Comparison of ENCODE assay signal across 8 cellular contexts in genomic region chr16:49854227-49855203, GRCh38.
DNase-seq lines count a peak whose midpoint lies in the region; ATAC-seq and TF ChIP-seq lines count a peak whose summit lies in the region.

No MANE protein-coding gene starts in this region.

- no peak for ATAC-seq in HG03469 (IDR thresholded peaks at IDR 0.05; ENCODE audit: unreplicated experiment)

- peak overlapping the region in 1 of 2 donors; percentile 18 for H3K9ac ChIP-seq in duodenal mucosa (ENCODE audit: low read depth in 1 of 2, low read length in 2 of 2)

- H3K36me3 ChIP-seq in duodenal mucosa (ENCODE audit: control insufficient read depth in 1 of 2, insufficient read depth in 2 of 2, low read length in 2 of 2) (no peaks in the 10 kb centered on the region), muscle layer of duodenum (ENCODE audit: control insufficient read depth in 1 of 2, insufficient read depth in 2 of 2, low read length in 2 of 2) (no peaks in the 10 kb centered on the region)

- H3K9me3 ChIP-seq in duodenal mucosa (ENCODE audit: control insufficient read depth in 1 of 2, low read length in 2 of 2) (no peaks in the 10 kb centered on the region), muscle layer of duodenum (ENCODE audit: control insufficient read depth in 1 of 2, low read length in 2 of 2) (no peaks in the 10 kb centered on the region)

- H3K4me3 ChIP-seq in NB4 (ENCODE audit: low read depth, low read length) (no peak overlapping the region), duodenal mucosa (ENCODE audit: low read depth in 1 of 2, low read length in 2 of 2) (peak overlapping the region; percentile 40 to 50), muscle layer of duodenum (ENCODE audit: low read depth in 1 of 2, low read length in 2 of 2) (peak overlapping the region; percentile 15 to 76)

- H3K4me1 ChIP-seq in duodenal mucosa (ENCODE audit: control insufficient read depth in 1 of 2, insufficient read depth in 2 of 2, low read length in 2 of 2) = peaks cover 12 to 19% of the 10 kb centered on the region in 2 donors
- H3K4me1 ChIP-seq in muscle layer of duodenum (ENCODE audit: control insufficient read depth in 1 of 2, insufficient read depth in 2 of 2, low read length in 2 of 2) = peaks cover 0 to 41% of the 10 kb centered on the region in 2 donors

- peak; percentile 37 for DNase-seq in stimulated activated CD4-positive, alpha-beta T cell treated with anti-CD3 and anti-CD28 coated beads, Interleukin-15, amount 100 ng/mL, for 24 hours
- no peak for DNase-seq in stimulated activated CD4-positive, alpha-beta T cell treated with anti-CD3 and anti-CD28 coated beads, Interleukin-1b, Interleukin-23, amount 100 ng/mL, for 48 hours
- DNase-seq in NB4 (ENCODE audit: low read depth) (peak; percentile 49), Kasumi-1 (lab: John Stamatoyannopoulos, UW) (no peak), DMS53 treated with DMSO at 0.1 percent for 48 hours (lab: John Stamatoyannopoulos, UW; ENCODE audit: unreplicated experiment) (no peak)

- TF ChIP-seq POLR2A in NB4 (IDR thresholded peaks at IDR 0.05; ENCODE audit: extremely low read depth, insufficient read length) = no peak

- TF ChIP-seq CTCF in NB4 (IDR thresholded peaks at IDR 0.05; ENCODE audit: low read depth, low read length) = no peak

- H3K27me3 ChIP-seq in duodenal mucosa (ENCODE audit: control insufficient read depth in 1 of 2, insufficient read depth in 2 of 2, low read length in 2 of 2) (peaks cover 45 to 56% of the 10 kb centered on the region in 2 donors), muscle layer of duodenum (ENCODE audit: low read depth, low read length) (peaks cover 3% of the 10 kb centered on the region)

- H3K27ac ChIP-seq in duodenal mucosa (ENCODE audit: low read depth, low read length) = peak overlapping the region; percentile 15
- peak overlapping the region; percentile 58 for H3K27ac ChIP-seq in muscle layer of duodenum (ENCODE audit: low read length)

Comparison
In these comparisons a context has a peak if more than half of its experiments do, and no peak if none do; other contexts are left out.
1. DNase-seq: peak in stimulated activated CD4-positive, alpha-beta T cell treated with anti-CD3 and anti-CD28 coated beads, Interleukin-15, amount 100 ng/mL, for 24 hours (single experiment) and NB4 (single experiment); none in stimulated activated CD4-positive, alpha-beta T cell treated with anti-CD3 and anti-CD28 coated beads, Interleukin-1b, Interleukin-23, amount 100 ng/mL, for 48 hours (single experiment), Kasumi-1 (0 of 2) and DMS53 treated with DMSO at 0.1 percent for 48 hours (single experiment).